Comparison of ENCODE assay signal across 18 cellular contexts in genomic region chr2:15389326-15389700, GRCh38.
DNase-seq lines count a peak whose midpoint lies in the region; ATAC-seq and TF ChIP-seq lines count a peak whose summit lies in the region.
"Had no signal": no experiment of that assay in that cellular context is flagged by ENCODE, and none has a peak within 500 bp of the region (broad histone marks: within the 10 kb centered on the region; RNA-seq: fewer than 3 reads in every experiment).

No MANE protein-coding gene starts in this region.

- POLR2A ChIA-PET in WTC11 (lab: Charles Lee): no interaction called here

- H3K9me2 ChIP-seq in GM23338 (ENCODE audit: insufficient read depth): no peaks in the 10 kb centered on the region

- H2AFZ ChIP-seq in GM23338: no peak overlapping the region

- H3K27me3 ChIP-seq in GM23338 (ENCODE audit: insufficient read depth): no peaks in the 10 kb centered on the region
- no peaks in the 10 kb centered on the region for H3K27me3 ChIP-seq in psoas muscle (ENCODE audit: insufficient read depth in 3 of 3, low read length in 2 of 3)
- H3K27me3 ChIP-seq: BLaER1 had no signal

- H3F3A ChIP-seq in GM23338 (replicated peaks; ENCODE audit: low read depth): no peaks in the 10 kb centered on the region

- H3K4me1 Mint-ChIP-seq in GM23338 (peaks cover 4% of the 10 kb centered on the region; the same call in 2 of the 3 replicates), WTC11 (peaks cover 13% of the 10 kb centered on the region), nephron progenitor cell (peaks cover 13% of the 10 kb centered on the region)
- H3K4me1 Mint-ChIP-seq: B cell had no signal

- H3K27ac ChIP-seq in GM23338 (ENCODE audit: low read depth) (no peak overlapping the region), psoas muscle (no peak overlapping the region)
- H3K27ac ChIP-seq: 22Rv1, BLaER1, C4-2B had no signal

- CTCF ChIA-PET in WTC11 (lab: Charles Lee): no interaction called here

- H3K9me3 ChIP-seq in psoas muscle: no peaks in the 10 kb centered on the region
- H3K9me3 ChIP-seq: BLaER1, Caco-2, HAP-1 had no signal

- H3K4me3 Mint-ChIP-seq in GM23338: no peak overlapping the region
- H3K4me3 Mint-ChIP-seq in WTC11: no peak overlapping the region
- no peak overlapping the region for H3K4me3 Mint-ChIP-seq in nephron progenitor cell
- H3K4me3 Mint-ChIP-seq: B cell; CD4-positive, CD25-positive, alpha-beta regulatory T cell; CD8-positive, alpha-beta T cell had no signal

- H3K79me2 ChIP-seq in GM23338 (replicated peaks; ENCODE audit: insufficient read depth): no peaks in the 10 kb centered on the region

- intact Hi-C loops in psoas muscle (cut with DNase I): no loop called here

- 86 to 90% (median 88%) methylated on average over 1 of the region's 1 CpG for WGBS in psoas muscle, 3 donors

- DNase-seq in GM23338 (ENCODE audit: low spot score) (no peak), WTC11 (ENCODE audit: low spot score) (no peak), nephron progenitor cell (no peak), psoas muscle (no peak), SW 1271 (lab: John Stamatoyannopoulos, UW) (no peak)
- no peak for DNase-seq in activated T-cell treated with anti-CD3 and anti-CD28 coated beads, Interleukin-2, amount 50 U/mL, for 48 hours
- DNase-seq: Caco-2; CD4-positive, CD25-positive, alpha-beta regulatory T cell; CD8-positive, alpha-beta T cell; DMS153; DND-41; GOT3 had no signal

- H3K27me3 Mint-ChIP-seq in GM23338 (ENCODE audit: insufficient read depth, low read depth, poor library complexity) (no peaks in the 10 kb centered on the region), WTC11 (ENCODE audit: low read depth) (no peaks in the 10 kb centered on the region), nephron progenitor cell (ENCODE audit: low read depth, poor library complexity) (no peaks in the 10 kb centered on the region)
- H3K27me3 Mint-ChIP-seq: B cell; CD4-positive, CD25-positive, alpha-beta regulatory T cell had no signal

- H3K4me3 ChIP-seq in GM23338 (no peak overlapping the region), psoas muscle (no peak overlapping the region)
- H3K4me3 ChIP-seq: BLaER1, GM12878, HAP-1 had no signal

- H3K4me2 ChIP-seq in GM23338: no peak overlapping the region
- H3K4me2 ChIP-seq: BLaER1 had no signal

- ATAC-seq in GM23338: no peak
- no peak for ATAC-seq in WTC11
- no peak for ATAC-seq in psoas muscle
- ATAC-seq: CD8-positive, alpha-beta T cell; GM12878 had no signal

- H3K4me1 ChIP-seq in GM23338 (ENCODE audit: insufficient read depth): no peaks in the 10 kb centered on the region
- no peaks in the 10 kb centered on the region for H3K4me1 ChIP-seq in psoas muscle
- H3K4me1 ChIP-seq: BLaER1, Caco-2 had no signal

- H3K36me3 Mint-ChIP-seq in GM23338 (ENCODE audit: low read depth) (peaks cover 3% of the 10 kb centered on the region; the same call in 1 of the 3 replicates), WTC11 (no peaks in the 10 kb centered on the region), nephron progenitor cell (ENCODE audit: low read depth) (peaks cover 69% of the 10 kb centered on the region)

- H3K27ac Mint-ChIP-seq in GM23338: peak overlapping the region; percentile 65; the same call in 1 of the 2 replicates
- peak overlapping the region; percentile 15; the same call in 1 of the 2 replicates for H3K27ac Mint-ChIP-seq in WTC11
- peak overlapping the region; percentile 86 for H3K27ac Mint-ChIP-seq in nephron progenitor cell
- H3K27ac Mint-ChIP-seq: B cell; CD4-positive, CD25-positive, alpha-beta regulatory T cell; CD8-positive, alpha-beta T cell had no signal

- TF ChIP-seq CTCF in GM23338 (conservative IDR thresholded peaks at IDR 0.05; ENCODE audit: low read depth in 2 of 2) (no peak), WTC11 (IDR thresholded peaks at IDR 0.05) (no peak), nephron progenitor cell (IDR thresholded peaks at IDR 0.05) (no peak), psoas muscle (IDR thresholded peaks at IDR 0.05) (no peak)

- no peaks in the 10 kb centered on the region for H4K20me1 ChIP-seq in GM23338 (replicated peaks; ENCODE audit: insufficient read depth)
- H4K20me1 ChIP-seq: BLaER1 had no signal

- H3K36me3 ChIP-seq in GM23338 (ENCODE audit: insufficient read depth) (no peaks in the 10 kb centered on the region), psoas muscle (ENCODE audit: insufficient read depth in 1 of 2, low read depth in 1 of 2) (peaks cover 0 to 27% of the 10 kb centered on the region in 2 donors)
- H3K36me3 ChIP-seq: HAP-1 had no signal

- H3K9me3 Mint-ChIP-seq in GM23338 (no peaks in the 10 kb centered on the region; the same call in 2 of the 3 replicates), WTC11 (no peaks in the 10 kb centered on the region), nephron progenitor cell (peaks cover 19% of the 10 kb centered on the region)
- H3K9me3 Mint-ChIP-seq: CD4-positive, CD25-positive, alpha-beta regulatory T cell; CD8-positive, alpha-beta T cell had no signal

TF ChIP-seq in WTC11, 78 proteins besides CTCF, POLR2A, EP300 and RAD21:
- TF ChIP-seq AFF4 (CRISPR knock-in tag; IDR thresholded peaks at IDR 0.05; ENCODE audit: borderline replicate concordance) (no peak), OVOL2 (CRISPR knock-in tag; IDR thresholded peaks at IDR 0.05; ENCODE audit: borderline replicate concordance) (no peak), CREM (CRISPR knock-in tag; IDR thresholded peaks at IDR 0.05) (no peak), PRRX2 (CRISPR knock-in tag; IDR thresholded peaks at IDR 0.05) (no peak), HMGA2 (CRISPR knock-in tag; IDR thresholded peaks at IDR 0.05) (no peak), SMAD3 (CRISPR knock-in tag; IDR thresholded peaks at IDR 0.05; ENCODE audit: borderline replicate concordance) (no peak), IRF2 (CRISPR knock-in tag; IDR thresholded peaks at IDR 0.05; ENCODE audit: borderline replicate concordance, low read depth) (no peak), CBFB (CRISPR knock-in tag; IDR thresholded peaks at IDR 0.05; ENCODE audit: low read depth) (no peak), ZNF416 (CRISPR knock-in tag; IDR thresholded peaks at IDR 0.05) (no peak), SMAD4 (CRISPR knock-in tag; IDR thresholded peaks at IDR 0.05) (no peak), SP1 (CRISPR knock-in tag; conservative IDR thresholded peaks at IDR 0.05) (no peak)
TF ChIP-seq in WTC11: peak in this region for 0.

Comparison
In these comparisons a context has a peak if more than half of its experiments do, and no peak if none do; other contexts are left out.
1. H3K27ac Mint-ChIP-seq: peak in every context shown above with its lines; median percentile 86 in nephron progenitor cell; 65 in GM23338; 15 in WTC11.